In the genomic region with DNA sequence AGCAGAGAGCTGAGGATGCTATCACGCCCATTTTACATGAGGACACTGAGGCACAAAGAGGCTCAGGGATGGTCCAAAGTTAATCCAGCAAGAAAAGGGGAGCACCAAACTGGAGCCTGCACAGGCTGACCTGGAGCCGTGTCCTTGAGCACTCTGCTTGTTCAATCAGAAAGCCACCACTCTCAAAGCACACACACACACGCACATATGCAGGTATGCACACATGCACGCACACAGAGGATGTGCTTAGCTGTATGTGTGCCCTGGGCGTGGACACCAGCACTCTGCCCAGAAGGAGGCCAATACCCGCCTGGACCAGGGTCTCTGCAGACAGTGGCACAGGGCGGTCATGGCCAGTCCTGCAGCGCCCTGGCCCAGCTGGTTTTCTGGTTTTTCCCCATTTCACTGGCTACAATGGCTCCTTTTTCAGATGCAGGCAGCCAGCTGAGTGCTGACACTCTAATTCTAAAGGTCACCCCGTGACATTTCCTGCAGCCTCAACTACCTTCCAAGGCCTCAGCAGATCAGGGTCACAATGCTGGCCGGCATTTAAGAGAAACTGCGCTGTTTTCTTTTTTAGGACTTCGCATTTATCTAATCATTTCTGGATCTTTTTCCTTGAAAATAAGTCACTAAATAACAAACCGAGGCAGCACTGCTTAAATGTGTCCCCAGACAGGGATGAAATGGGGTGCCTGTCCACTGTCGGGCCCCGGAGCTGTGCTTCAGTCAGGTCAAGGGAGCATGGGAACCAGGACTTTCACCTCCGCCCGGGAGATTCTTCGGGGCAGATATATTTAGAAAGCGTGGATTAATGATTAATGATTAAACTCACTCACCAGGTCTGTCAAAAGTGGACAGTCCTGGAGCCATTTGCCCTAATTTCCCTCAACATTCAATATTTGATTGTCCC, we compare ENCODE assay signal across 9 cellular contexts.
DNase-seq lines count a peak whose midpoint lies in the region; ATAC-seq lines count a peak whose summit lies in the region.
"Had no signal": no experiment of that assay in that cellular context is flagged by ENCODE, and none has a peak within 500 bp of the region (broad histone marks: within the 10 kb centered on the region; RNA-seq: fewer than 3 reads in every experiment).

No MANE protein-coding gene starts in this region.

- peaks cover 14% of the 10 kb centered on the region for H3K36me3 Mint-ChIP-seq in activated T-helper 1 cell treated with anti-CD3 and anti-CD28 coated beads, Interleukin-12 subunit alpha, Interleukin-12 subunit beta, Interleukin-2, Interleukin-4 antibody, amounts not matched to agents 30 ng/mL and 10 ng/mL and 1 ng/mL, durations not matched to agents 14 hours and 24 hours and 36 hours (ENCODE audit: low read depth)
- no peaks in the 10 kb centered on the region for H3K36me3 Mint-ChIP-seq in immature natural killer cell

- no peaks in the 10 kb centered on the region for H3K9me3 Mint-ChIP-seq in activated T-helper 1 cell treated with anti-CD3 and anti-CD28 coated beads, Interleukin-12 subunit alpha, Interleukin-12 subunit beta, Interleukin-2, Interleukin-4 antibody, amounts not matched to agents 30 ng/mL and 10 ng/mL and 1 ng/mL, durations not matched to agents 14 hours and 24 hours and 36 hours
- no peaks in the 10 kb centered on the region for H3K9me3 Mint-ChIP-seq in immature natural killer cell

- no peaks in the 10 kb centered on the region for H3K9me3 ChIP-seq in skeletal muscle tissue (ENCODE audit: control insufficient read depth in 3 of 3, low read length in 3 of 3)

- H3K27ac ChIP-seq in skeletal muscle tissue (ENCODE audit: low read depth, low read length), result peak overlapping the region; percentile 52

- DNase-seq in HT-29 (ENCODE audit: low spot score) (peak; percentile 53), immature natural killer cell (no peak), GM19240 (ENCODE audit: insufficient read length, low spot score) (no peak), HK-2 (ENCODE audit: unreplicated experiment) (no peak)
- DNase-seq in activated T-helper 1 cell treated with anti-CD3 and anti-CD28 coated beads, Interleukin-12 subunit alpha, Interleukin-12 subunit beta, Interleukin-2, Interleukin-4 antibody, amounts not matched to agents 30 ng/mL and 10 ng/mL and 1 ng/mL, durations not matched to agents 14 hours and 24 hours and 36 hours (ENCODE audit: low spot score), result no peak
- DNase-seq: NCI-H2029 had no signal

- peak overlapping the region in 1 of 3 donors; percentile 75 for H3K9ac ChIP-seq in skeletal muscle tissue (ENCODE audit: low read depth in 1 of 3, low read length in 3 of 3)

- peak overlapping the region; percentile 60 for H3K4me3 Mint-ChIP-seq in activated T-helper 1 cell treated with anti-CD3 and anti-CD28 coated beads, Interleukin-12 subunit alpha, Interleukin-12 subunit beta, Interleukin-2, Interleukin-4 antibody, amounts not matched to agents 30 ng/mL and 10 ng/mL and 1 ng/mL, durations not matched to agents 14 hours and 24 hours and 36 hours
- H3K4me3 Mint-ChIP-seq in immature natural killer cell, result peak overlapping the region; percentile 67 to 79 (median 73)

- ATAC-seq in HG02588 (IDR thresholded peaks at IDR 0.05; ENCODE audit: unreplicated experiment) (no peak), GM19328 (IDR thresholded peaks at IDR 0.05; ENCODE audit: unreplicated experiment) (no peak)

- no peaks in the 10 kb centered on the region for H3K27me3 ChIP-seq in skeletal muscle tissue (ENCODE audit: control insufficient read depth in 3 of 3, insufficient read depth in 3 of 3, low read length in 3 of 3)

- H3K4me1 ChIP-seq in skeletal muscle tissue (ENCODE audit: control insufficient read depth in 3 of 3, insufficient read depth in 3 of 3, low read length in 3 of 3), result peaks cover 92 to 94% (median 94%) of the 10 kb centered on the region in 3 donors

- H3K27ac Mint-ChIP-seq in activated T-helper 1 cell treated with anti-CD3 and anti-CD28 coated beads, Interleukin-12 subunit alpha, Interleukin-12 subunit beta, Interleukin-2, Interleukin-4 antibody, amounts not matched to agents 30 ng/mL and 10 ng/mL and 1 ng/mL, durations not matched to agents 14 hours and 24 hours and 36 hours, result peak overlapping the region; percentile 11
- peak overlapping the region; percentile 75 to 89 (median 82) for H3K27ac Mint-ChIP-seq in immature natural killer cell

- intact Hi-C loops in activated T-helper 1 cell treated with anti-CD3 and anti-CD28 coated beads, Interleukin-12 subunit alpha, Interleukin-12 subunit beta, Interleukin-2, Interleukin-4 antibody, amounts not matched to agents 30 ng/mL and 10 ng/mL and 1 ng/mL, durations not matched to agents 14 hours and 24 hours and 36 hours (cut with micrococcal nuclease), result no loop called here

- H3K4me1 Mint-ChIP-seq in activated T-helper 1 cell treated with anti-CD3 and anti-CD28 coated beads, Interleukin-12 subunit alpha, Interleukin-12 subunit beta, Interleukin-2, Interleukin-4 antibody, amounts not matched to agents 30 ng/mL and 10 ng/mL and 1 ng/mL, durations not matched to agents 14 hours and 24 hours and 36 hours (ENCODE audit: low read depth), result peaks cover 68% of the 10 kb centered on the region
- peaks cover 41 to 43% of the 10 kb centered on the region in 2 donors for H3K4me1 Mint-ChIP-seq in immature natural killer cell

- peaks cover 0 to 13% (median 0%) of the 10 kb centered on the region in 3 donors for H3K36me3 ChIP-seq in skeletal muscle tissue (ENCODE audit: control insufficient read depth in 3 of 3, insufficient read depth in 3 of 3, low read length in 3 of 3)

- H3K27me3 Mint-ChIP-seq in activated T-helper 1 cell treated with anti-CD3 and anti-CD28 coated beads, Interleukin-12 subunit alpha, Interleukin-12 subunit beta, Interleukin-2, Interleukin-4 antibody, amounts not matched to agents 30 ng/mL and 10 ng/mL and 1 ng/mL, durations not matched to agents 14 hours and 24 hours and 36 hours (ENCODE audit: insufficient read depth), result peaks cover 2% of the 10 kb centered on the region
- peaks cover 0 to 6% (median 5%) of the 10 kb centered on the region in 3 donors for H3K27me3 Mint-ChIP-seq in immature natural killer cell (ENCODE audit: low read depth in 3 of 3)

- peak overlapping the region in 2 of 3 donors; percentile 18 to 56 for H3K4me3 ChIP-seq in skeletal muscle tissue (ENCODE audit: low read length in 3 of 3)
